10 cellular contexts compared by ENCODE assay signal in the genomic region with DNA sequence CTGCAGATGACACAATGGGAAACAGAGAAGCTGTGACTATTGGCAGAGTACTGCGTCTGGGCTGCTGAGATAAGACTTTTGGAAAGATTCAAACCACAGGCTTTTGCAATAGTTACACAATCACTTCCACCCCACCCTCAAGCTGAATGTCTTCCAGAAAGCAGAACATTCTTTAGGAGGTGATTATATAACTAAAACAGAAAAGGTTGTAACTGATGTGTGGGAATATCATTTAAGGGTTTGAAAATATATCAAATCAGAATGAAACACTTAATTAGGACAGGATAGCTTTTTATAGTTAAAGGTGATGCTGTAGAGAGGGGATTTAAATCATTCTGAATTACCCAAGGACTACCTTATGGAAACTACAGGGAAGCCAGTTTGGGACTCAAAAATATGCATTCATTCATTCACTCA.
A peak's percentile ranks its signal among the peaks of the same experiment; 100 is the strongest.
DNase-seq lines count a peak whose midpoint lies in the region; ATAC-seq, FAIRE-seq and TF ChIP-seq lines count a peak whose summit lies in the region.
"Had no signal": no experiment of that assay in that cellular context is flagged by ENCODE, and none has a peak within 500 bp of the region (broad histone marks: within the 10 kb centered on the region; RNA-seq: fewer than 3 reads in every experiment).

No MANE protein-coding gene starts in this region.

- ATAC-seq in activated T-cell treated with anti-CD3 and anti-CD28 coated beads, Interleukin-2, amount 50 U/mL, for 72 hours (replicated peaks in 1 of 2) = peak; percentile 67 to 93
- ATAC-seq in K562 = peak; percentile 99
- peak; percentile 95 for ATAC-seq in left lung
- no peak for ATAC-seq in HG02571 (IDR thresholded peaks at IDR 0.05; ENCODE audit: unreplicated experiment)

- no peak for TF ChIP-seq POLR2A in K562 (conservative IDR thresholded peaks at IDR 0.05)
- TF ChIP-seq POLR2A in GM12891 (IDR thresholded peaks at IDR 0.05; ENCODE audit: low read depth, low read length) = no peak

- peaks cover 72% of the 10 kb centered on the region for H3K27me3 Mint-ChIP-seq in activated T-cell treated with anti-CD3 and anti-CD28 coated beads, Interleukin-2, amount 50 U/mL, for 72 hours (ENCODE audit: low read depth)

- in situ Hi-C loops in K562 (cut with MboI) = no loop called here

- H3K4me1 ChIP-seq in K562 (replicated peaks in 1 of 2; ENCODE audit: control insufficient read depth in 2 of 2, insufficient read depth in 2 of 2, low read length in 2 of 2) (peaks cover 0 to 4% of the 10 kb centered on the region in 2 experiments; a peak in 2 of 5 replicates), left lung (peaks cover 12 to 33% of the 10 kb centered on the region in 2 donors)
- H3K4me1 ChIP-seq: thyroid gland had no signal

- POLR2A ChIA-PET in K562 (lab: Yijun Ruan, JAX) = interaction anchor here (0.5 to 1.4 kb wide), 11 partner anchors 12 to 1773 kb away, joined by 3 to 5 read pairs (median 3); partner anchors contain the start of gene SLC25A3

- peak; percentile 98 for TF ChIP-seq EP300 in K562 (IDR thresholded peaks at IDR 0.05; ENCODE audit: low read length)

- peak; percentile 6 to 17 for DNase-seq in activated T-cell treated with anti-CD3 and anti-CD28 coated beads, Interleukin-2, amount 50 U/mL, for 72 hours
- no peak for DNase-seq in activated T-cell treated with anti-CD3 and anti-CD28 coated beads, Interleukin-2, amount 50 U/mL, for 1 hour
- DNase-seq in K562 (ENCODE audit: extremely low read depth in 1 of 4, low spot score in 3 of 4) (peak; percentile 64 to 90 (median 76)), left lung (peak in 1 of 2 donors; percentile 79), ureter (ENCODE audit: low spot score) (peak; percentile 62), GM12891 (ENCODE audit: insufficient read length, low spot score) (no peak), NCI-H2196 treated with DMSO at 0.1 percent for 48 hours (lab: John Stamatoyannopoulos, UW; ENCODE audit: unreplicated experiment) (no peak)

- no peaks in the 10 kb centered on the region for H3K9me3 Mint-ChIP-seq in activated T-cell treated with anti-CD3 and anti-CD28 coated beads, Interleukin-2, amount 50 U/mL, for 72 hours

- H4K20me1 ChIP-seq in K562 (replicated peaks; ENCODE audit: control insufficient read depth, insufficient read depth, low read length) = peaks cover 11% of the 10 kb centered on the region

- peak; percentile 99 for FAIRE-seq in K562 (lab: Jason Lieb, UNC)
- no peak for FAIRE-seq in GM12891 (lab: Jason Lieb, UNC)

- no peak overlapping the region for H3K4me3 ChIP-seq in K562
- no peak overlapping the region for H3K4me3 ChIP-seq in left lung
- H3K4me3 ChIP-seq: thyroid gland had no signal

- no peak overlapping the region for H3K4me2 ChIP-seq in K562 (ENCODE audit: insufficient read depth, low read length)

- no peak overlapping the region for H3K9ac ChIP-seq in K562 (ENCODE audit: insufficient read depth in 1 of 2, low read depth in 2 of 2, low read length in 2 of 2)

- CTCF ChIA-PET in K562 (lab: Yijun Ruan, JAX; ENCODE audit: low intra/inter-chr PET ratio) = interaction anchor here (0.6 to 0.9 kb wide), 2 partner anchors 15 to 19 kb away, joined by 3 read pairs; no protein-coding TSS in a partner anchor

- no peak overlapping the region for H3K27ac Mint-ChIP-seq in activated T-cell treated with anti-CD3 and anti-CD28 coated beads, Interleukin-2, amount 50 U/mL, for 72 hours

- H3K27me3 ChIP-seq in K562 (ENCODE audit: control insufficient read depth in 2 of 2, insufficient read depth in 2 of 2, low read length in 2 of 2) = peaks cover 5 to 16% of the 10 kb centered on the region in 2 experiments; a peak in 4 of 5 replicates
- no peaks in the 10 kb centered on the region for H3K27me3 ChIP-seq in left lung
- H3K27me3 ChIP-seq: thyroid gland had no signal

- peak; percentile 41 to 42; a peak in 2 of 4 replicates for TF ChIP-seq RAD21 in K562 (CRISPR knock-in tag; conservative IDR thresholded peaks at IDR 0.05 in 1 of 2, IDR thresholded peaks at IDR 0.05 in 1 of 2)

- WGBS in K562 (ENCODE audit: insufficient coverage, low coverage, missing lambda C conversion rate) = 0% methylated on average over 1 of the region's 1 CpG

- intact Hi-C loops in K562 (cut with micrococcal nuclease) = loop anchor here (2.0 to 5.0 kb wide), 2 partner anchors 15 to 77 kb away; partner anchors contain the start of gene TMPO
- intact Hi-C loops in left lung (cut with DNase I) = no loop called here

- H3K9me3 ChIP-seq in K562 (replicated peaks; ENCODE audit: control insufficient read depth, insufficient read depth, low read depth, low read length) = no peaks in the 10 kb centered on the region
- peaks cover 0 to 2% of the 10 kb centered on the region in 2 donors for H3K9me3 ChIP-seq in left lung
- H3K9me3 ChIP-seq: thyroid gland had no signal

- TF ChIP-seq CTCF in K562 (IDR thresholded peaks at IDR 0.05 in 2 of 3, conservative IDR thresholded peaks at IDR 0.05 in 1 of 3; ENCODE audit: insufficient read depth in 2 of 3, low read depth in 1 of 3, low read length in 3 of 3) (peak in 2 of 3 experiments; percentile 23 to 47; a peak in 2 of 6 replicates), left lung (IDR thresholded peaks at IDR 0.05) (no peak)

- H3K4me1 Mint-ChIP-seq in activated T-cell treated with anti-CD3 and anti-CD28 coated beads, Interleukin-2, amount 50 U/mL, for 72 hours (ENCODE audit: low read depth) = peaks cover 9% of the 10 kb centered on the region

- no peak overlapping the region for H2AFZ ChIP-seq in K562 (ENCODE audit: low read depth, low read length)

- H3K9me1 ChIP-seq in K562 (ENCODE audit: control insufficient read depth, insufficient read depth, low read length) = no peaks in the 10 kb centered on the region

- peaks cover 0 to under 1% of the 10 kb centered on the region in 2 donors for H3K36me3 Mint-ChIP-seq in activated T-cell treated with anti-CD3 and anti-CD28 coated beads, Interleukin-2, amount 50 U/mL, for 72 hours (ENCODE audit: insufficient read depth in 2 of 2)

- H3K36me3 ChIP-seq in K562 (ENCODE audit: control insufficient read depth, insufficient read depth, low read length) (no peaks in the 10 kb centered on the region), left lung (no peaks in the 10 kb centered on the region)
- H3K36me3 ChIP-seq: thyroid gland had no signal

- no peaks in the 10 kb centered on the region for H3K79me2 ChIP-seq in K562 (ENCODE audit: control insufficient read depth, insufficient read depth, low read length)

- H3K4me3 Mint-ChIP-seq in activated T-cell treated with anti-CD3 and anti-CD28 coated beads, Interleukin-2, amount 50 U/mL, for 72 hours = no peak overlapping the region

- no TSS peak for BruUV-seq in K562 (replicated peaks; lab: Mats Ljungman, UMichigan)

- no peak overlapping the region for H3K27ac ChIP-seq in K562 (ENCODE audit: extremely low read depth, low read depth, low read length)
- peak overlapping the region; percentile 70 to 77 for H3K27ac ChIP-seq in left lung
- H3K27ac ChIP-seq: C4-2B had no signal

TF ChIP-seq in K562, 482 proteins besides CTCF, POLR2A, EP300 and RAD21 (continues in another document):
- TF ChIP-seq, protein P1, sequence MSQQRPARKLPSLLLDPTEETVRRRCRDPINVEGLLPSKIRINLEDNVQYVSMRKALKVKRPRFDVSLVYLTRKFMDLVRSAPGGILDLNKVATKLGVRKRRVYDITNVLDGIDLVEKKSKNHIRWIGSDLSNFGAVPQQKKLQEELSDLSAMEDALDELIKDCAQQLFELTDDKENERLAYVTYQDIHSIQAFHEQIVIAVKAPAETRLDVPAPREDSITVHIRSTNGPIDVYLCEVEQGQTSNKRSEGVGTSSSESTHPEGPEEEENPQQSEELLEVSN (IDR thresholded peaks at IDR 0.05; ENCODE audit: borderline replicate concordance in 1 of 2, extremely low read depth in 1 of 2, insufficient read depth in 1 of 2, insufficient read length in 1 of 2, low read depth in 1 of 2, low read length in 1 of 2, poor library complexity in 1 of 2, severe bottlenecking in 1 of 2) = peak in 1 of 2 experiments; percentile 15
- peak; percentile 91 to 100; a peak in 3 of 4 replicates for TF ChIP-seq HDAC1 (IDR thresholded peaks at IDR 0.05)
- peak; percentile 88 for TF ChIP-seq ZNF766 (CRISPR knock-in tag; conservative IDR thresholded peaks at IDR 0.05)
- TF ChIP-seq NFIC (IDR thresholded peaks at IDR 0.05) = peak; percentile 91
- TF ChIP-seq SMARCE1 (IDR thresholded peaks at IDR 0.05) = peak; percentile 98
- TF ChIP-seq NR4A1 (CRISPR knock-in tag; IDR thresholded peaks at IDR 0.05) = no peak
- TF ChIP-seq NR4A1 (tag; IDR thresholded peaks at IDR 0.05) = peak; percentile 88
- TF ChIP-seq PHB2 (IDR thresholded peaks at IDR 0.05; ENCODE audit: low read depth) = peak; percentile 84
- TF ChIP-seq FUS (optimal IDR thresholded peaks at IDR 0.05; ENCODE audit: low read depth, low read length) = no peak

TF ChIP-seq in GM12891, 5 proteins besides CTCF, POLR2A, EP300 and RAD21:
- TF ChIP-seq POLR2AphosphoS5 (IDR thresholded peaks at IDR 0.05; ENCODE audit: low read depth, low read length) = no peak
- TF ChIP-seq SPI1 (IDR thresholded peaks at IDR 0.05; ENCODE audit: low read depth, low read length) = no peak
- no peak for TF ChIP-seq POU2F2 (IDR thresholded peaks at IDR 0.05; ENCODE audit: low read depth, low read length)
- TF ChIP-seq TAF1 (IDR thresholded peaks at IDR 0.05; ENCODE audit: low read depth, low read length) = no peak
- TF ChIP-seq PAX5 (IDR thresholded peaks at IDR 0.05; ENCODE audit: insufficient read depth, low read length, severe bottlenecking) = no peak
TF ChIP-seq in GM12891: peak in this region for 0.

Comparison
In these comparisons a context has a peak if more than half of its experiments do, and no peak if none do; other contexts are left out.
1. DNase-seq: peak in activated T-cell treated with anti-CD3 and anti-CD28 coated beads, Interleukin-2, amount 50 U/mL, for 72 hours (2 of 2), K562 (4 of 4) and ureter (single experiment); none in activated T-cell treated with anti-CD3 and anti-CD28 coated beads, Interleukin-2, amount 50 U/mL, for 1 hour (single experiment), GM12891 (single experiment) and NCI-H2196 treated with DMSO at 0.1 percent for 48 hours (single experiment).
2. CTCF ChIP-seq: peak in K562 (2 of 3); none in left lung (0 of 2).